In the genomic region with DNA sequence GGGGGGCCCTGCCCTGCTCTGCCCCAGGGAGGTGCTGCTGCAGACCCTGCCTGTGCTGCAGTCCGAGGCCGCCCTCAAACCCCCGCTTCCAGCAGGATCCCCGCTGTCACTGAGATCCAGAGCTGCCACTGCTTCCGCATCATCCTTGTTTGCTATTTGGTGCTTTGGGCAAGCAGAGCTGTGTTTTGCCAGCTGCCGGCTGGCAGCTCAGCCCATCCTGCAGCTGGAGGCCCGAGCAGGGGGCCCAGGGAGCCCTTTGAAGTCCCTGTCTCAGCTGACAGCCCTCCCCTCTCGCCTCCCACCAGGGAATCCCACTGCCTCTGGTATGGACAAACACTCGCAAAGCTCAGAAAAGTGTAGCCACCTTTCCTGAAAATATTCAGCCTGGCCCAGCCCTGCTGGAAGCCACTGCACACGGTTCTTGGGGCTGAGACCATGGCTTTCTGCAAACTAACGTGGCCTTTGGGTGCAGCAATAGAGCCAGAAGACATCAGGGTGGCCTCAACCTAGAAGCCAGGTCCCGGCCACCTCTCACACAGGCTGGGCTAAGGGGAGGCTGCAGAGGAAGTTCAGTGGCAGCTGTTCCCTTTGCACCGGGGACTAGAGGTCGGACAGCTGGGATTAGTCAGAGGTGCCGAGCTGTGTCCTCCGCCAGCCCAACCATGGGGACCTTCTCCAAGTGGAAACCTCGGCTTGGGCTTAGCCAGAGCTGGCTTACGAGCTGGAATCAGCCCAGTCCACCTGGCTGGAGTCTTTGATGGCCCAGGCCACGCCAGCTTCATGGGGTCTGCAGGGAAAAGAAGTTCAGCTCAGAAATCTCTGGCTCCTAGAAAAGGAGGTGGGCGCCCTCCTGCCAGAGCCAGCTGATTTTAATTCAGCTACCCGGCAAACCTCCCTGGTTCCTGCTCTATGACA, we compare ENCODE assay signal across 1 cellular context.
TF ChIP-seq lines count a peak whose summit lies in the region.

No MANE protein-coding gene starts in this region.

TF ChIP-seq in HepG2, 621 proteins besides CTCF, POLR2A, EP300 and RAD21 (continued from another document and continues in another):
- TF ChIP-seq, protein P1, sequence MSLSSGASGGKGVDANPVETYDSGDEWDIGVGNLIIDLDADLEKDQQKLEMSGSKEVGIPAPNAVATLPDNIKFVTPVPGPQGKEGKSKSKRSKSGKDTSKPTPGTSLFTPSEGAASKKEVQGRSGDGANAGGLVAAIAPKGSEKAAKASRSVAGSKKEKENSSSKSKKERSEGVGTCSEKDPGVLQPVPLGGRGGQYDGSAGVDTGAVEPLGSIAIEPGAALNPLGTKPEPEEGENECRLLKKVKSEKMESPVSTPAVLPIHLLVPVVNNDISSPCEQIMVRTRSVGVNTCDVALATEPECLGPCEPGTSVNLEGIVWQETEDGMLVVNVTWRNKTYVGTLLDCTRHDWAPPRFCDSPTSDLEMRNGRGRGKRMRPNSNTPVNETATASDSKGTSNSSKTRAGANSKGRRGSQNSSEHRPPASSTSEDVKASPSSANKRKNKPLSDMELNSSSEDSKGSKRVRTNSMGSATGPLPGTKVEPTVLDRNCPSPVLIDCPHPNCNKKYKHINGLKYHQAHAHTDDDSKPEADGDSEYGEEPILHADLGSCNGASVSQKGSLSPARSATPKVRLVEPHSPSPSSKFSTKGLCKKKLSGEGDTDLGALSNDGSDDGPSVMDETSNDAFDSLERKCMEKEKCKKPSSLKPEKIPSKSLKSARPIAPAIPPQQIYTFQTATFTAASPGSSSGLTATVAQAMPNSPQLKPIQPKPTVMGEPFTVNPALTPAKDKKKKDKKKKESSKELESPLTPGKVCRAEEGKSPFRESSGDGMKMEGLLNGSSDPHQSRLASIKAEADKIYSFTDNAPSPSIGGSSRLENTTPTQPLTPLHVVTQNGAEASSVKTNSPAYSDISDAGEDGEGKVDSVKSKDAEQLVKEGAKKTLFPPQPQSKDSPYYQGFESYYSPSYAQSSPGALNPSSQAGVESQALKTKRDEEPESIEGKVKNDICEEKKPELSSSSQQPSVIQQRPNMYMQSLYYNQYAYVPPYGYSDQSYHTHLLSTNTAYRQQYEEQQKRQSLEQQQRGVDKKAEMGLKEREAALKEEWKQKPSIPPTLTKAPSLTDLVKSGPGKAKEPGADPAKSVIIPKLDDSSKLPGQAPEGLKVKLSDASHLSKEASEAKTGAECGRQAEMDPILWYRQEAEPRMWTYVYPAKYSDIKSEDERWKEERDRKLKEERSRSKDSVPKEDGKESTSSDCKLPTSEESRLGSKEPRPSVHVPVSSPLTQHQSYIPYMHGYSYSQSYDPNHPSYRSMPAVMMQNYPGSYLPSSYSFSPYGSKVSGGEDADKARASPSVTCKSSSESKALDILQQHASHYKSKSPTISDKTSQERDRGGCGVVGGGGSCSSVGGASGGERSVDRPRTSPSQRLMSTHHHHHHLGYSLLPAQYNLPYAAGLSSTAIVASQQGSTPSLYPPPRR (CRISPR knock-in tag; IDR thresholded peaks at IDR 0.05; ENCODE audit: borderline replicate concordance): no peak
- TF ChIP-seq, protein P2, sequence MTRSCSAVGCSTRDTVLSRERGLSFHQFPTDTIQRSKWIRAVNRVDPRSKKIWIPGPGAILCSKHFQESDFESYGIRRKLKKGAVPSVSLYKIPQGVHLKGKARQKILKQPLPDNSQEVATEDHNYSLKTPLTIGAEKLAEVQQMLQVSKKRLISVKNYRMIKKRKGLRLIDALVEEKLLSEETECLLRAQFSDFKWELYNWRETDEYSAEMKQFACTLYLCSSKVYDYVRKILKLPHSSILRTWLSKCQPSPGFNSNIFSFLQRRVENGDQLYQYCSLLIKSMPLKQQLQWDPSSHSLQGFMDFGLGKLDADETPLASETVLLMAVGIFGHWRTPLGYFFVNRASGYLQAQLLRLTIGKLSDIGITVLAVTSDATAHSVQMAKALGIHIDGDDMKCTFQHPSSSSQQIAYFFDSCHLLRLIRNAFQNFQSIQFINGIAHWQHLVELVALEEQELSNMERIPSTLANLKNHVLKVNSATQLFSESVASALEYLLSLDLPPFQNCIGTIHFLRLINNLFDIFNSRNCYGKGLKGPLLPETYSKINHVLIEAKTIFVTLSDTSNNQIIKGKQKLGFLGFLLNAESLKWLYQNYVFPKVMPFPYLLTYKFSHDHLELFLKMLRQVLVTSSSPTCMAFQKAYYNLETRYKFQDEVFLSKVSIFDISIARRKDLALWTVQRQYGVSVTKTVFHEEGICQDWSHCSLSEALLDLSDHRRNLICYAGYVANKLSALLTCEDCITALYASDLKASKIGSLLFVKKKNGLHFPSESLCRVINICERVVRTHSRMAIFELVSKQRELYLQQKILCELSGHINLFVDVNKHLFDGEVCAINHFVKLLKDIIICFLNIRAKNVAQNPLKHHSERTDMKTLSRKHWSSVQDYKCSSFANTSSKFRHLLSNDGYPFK (CRISPR knock-in tag; IDR thresholded peaks at IDR 0.05; ENCODE audit: borderline replicate concordance): no peak
- TF ChIP-seq ZFX (CRISPR knock-in tag; IDR thresholded peaks at IDR 0.05; ENCODE audit: low read depth) (peak; percentile 37), ZNF839 (CRISPR knock-in tag; IDR thresholded peaks at IDR 0.05; ENCODE audit: borderline replicate concordance) (peak; percentile 88; the same call in 1 of the 2 replicates), MAZ (IDR thresholded peaks at IDR 0.05; ENCODE audit: borderline replicate concordance, low read depth, low read length) (peak; percentile 50; the same call in 1 of the 2 replicates), MAZ (CRISPR knock-in tag; IDR thresholded peaks at IDR 0.05; ENCODE audit: low read depth) (peak; percentile 70), FOXA3 (CRISPR knock-in tag; IDR thresholded peaks at IDR 0.05) (0 out of 2 replicates have a peak, but pooled peaks have one; percentile 5), RBAK (CRISPR knock-in tag; IDR thresholded peaks at IDR 0.05) (no peak), JUNB (CRISPR knock-in tag; IDR thresholded peaks at IDR 0.05; ENCODE audit: borderline replicate concordance) (no peak), ATF7 (IDR thresholded peaks at IDR 0.05) (no peak), ATF7 (CRISPR knock-in tag; IDR thresholded peaks at IDR 0.05) (no peak), ZNF570 (CRISPR knock-in tag; IDR thresholded peaks at IDR 0.05; ENCODE audit: borderline replicate concordance) (no peak), CBX1 (IDR thresholded peaks at IDR 0.05; ENCODE audit: low read depth) (no peak), ZNF205 (CRISPR knock-in tag; IDR thresholded peaks at IDR 0.05) (no peak), KAT8 (CRISPR knock-in tag; IDR thresholded peaks at IDR 0.05) (no peak), YEATS4 (CRISPR knock-in tag; IDR thresholded peaks at IDR 0.05; ENCODE audit: borderline replicate concordance) (peak; percentile 42; the same call in 1 of the 2 replicates), FOXC1 (CRISPR knock-in tag; IDR thresholded peaks at IDR 0.05; ENCODE audit: borderline replicate concordance) (peak; percentile 23; the same call in 1 of the 2 replicates), HOXA7 (CRISPR knock-in tag; IDR thresholded peaks at IDR 0.05) (no peak), ZNF337 (CRISPR knock-in tag; IDR thresholded peaks at IDR 0.05; ENCODE audit: borderline replicate concordance, low read depth) (0 out of 2 replicates have a peak, but pooled peaks have one; percentile 20), ZNF83 (CRISPR knock-in tag; IDR thresholded peaks at IDR 0.05; ENCODE audit: borderline replicate concordance) (no peak), ZNF7 (CRISPR knock-in tag; IDR thresholded peaks at IDR 0.05) (no peak), RBM39 (IDR thresholded peaks at IDR 0.05; ENCODE audit: low read depth, low read length, poor library complexity, severe bottlenecking) (peak; percentile 11), ZSCAN22 (CRISPR knock-in tag; IDR thresholded peaks at IDR 0.05) (no peak), CENPT (CRISPR knock-in tag; IDR thresholded peaks at IDR 0.05; ENCODE audit: low read depth) (no peak)
- TF ChIP-seq, protein P3, sequence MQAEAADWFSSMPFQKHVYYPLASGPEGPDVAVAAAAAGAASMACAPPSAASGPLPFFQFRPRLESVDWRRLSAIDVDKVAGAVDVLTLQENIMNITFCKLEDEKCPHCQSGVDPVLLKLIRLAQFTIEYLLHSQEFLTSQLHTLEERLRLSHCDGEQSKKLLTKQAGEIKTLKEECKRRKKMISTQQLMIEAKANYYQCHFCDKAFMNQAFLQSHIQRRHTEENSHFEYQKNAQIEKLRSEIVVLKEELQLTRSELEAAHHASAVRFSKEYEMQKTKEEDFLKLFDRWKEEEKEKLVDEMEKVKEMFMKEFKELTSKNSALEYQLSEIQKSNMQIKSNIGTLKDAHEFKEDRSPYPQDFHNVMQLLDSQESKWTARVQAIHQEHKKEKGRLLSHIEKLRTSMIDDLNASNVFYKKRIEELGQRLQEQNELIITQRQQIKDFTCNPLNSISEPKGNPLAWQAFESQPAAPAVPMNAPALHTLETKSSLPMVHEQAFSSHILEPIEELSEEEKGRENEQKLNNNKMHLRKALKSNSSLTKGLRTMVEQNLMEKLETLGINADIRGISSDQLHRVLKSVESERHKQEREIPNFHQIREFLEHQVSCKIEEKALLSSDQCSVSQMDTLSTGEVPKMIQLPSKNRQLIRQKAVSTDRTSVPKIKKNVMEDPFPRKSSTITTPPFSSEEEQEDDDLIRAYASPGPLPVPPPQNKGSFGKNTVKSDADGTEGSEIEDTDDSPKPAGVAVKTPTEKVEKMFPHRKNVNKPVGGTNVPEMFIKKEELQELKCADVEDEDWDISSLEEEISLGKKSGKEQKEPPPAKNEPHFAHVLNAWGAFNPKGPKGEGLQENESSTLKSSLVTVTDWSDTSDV (CRISPR knock-in tag; IDR thresholded peaks at IDR 0.05): no peak
- TF ChIP-seq, protein P4, sequence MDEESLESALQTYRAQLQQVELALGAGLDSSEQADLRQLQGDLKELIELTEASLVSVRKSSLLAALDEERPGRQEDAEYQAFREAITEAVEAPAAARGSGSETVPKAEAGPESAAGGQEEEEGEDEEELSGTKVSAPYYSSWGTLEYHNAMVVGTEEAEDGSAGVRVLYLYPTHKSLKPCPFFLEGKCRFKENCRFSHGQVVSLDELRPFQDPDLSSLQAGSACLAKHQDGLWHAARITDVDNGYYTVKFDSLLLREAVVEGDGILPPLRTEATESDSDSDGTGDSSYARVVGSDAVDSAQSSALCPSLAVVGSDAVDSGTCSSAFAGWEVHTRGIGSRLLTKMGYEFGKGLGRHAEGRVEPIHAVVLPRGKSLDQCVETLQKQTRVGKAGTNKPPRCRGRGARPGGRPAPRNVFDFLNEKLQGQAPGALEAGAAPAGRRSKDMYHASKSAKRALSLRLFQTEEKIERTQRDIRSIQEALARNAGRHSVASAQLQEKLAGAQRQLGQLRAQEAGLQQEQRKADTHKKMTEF (CRISPR knock-in tag; IDR thresholded peaks at IDR 0.05): 0 out of 2 replicates have a peak, but pooled peaks have one; percentile 1
- TF ChIP-seq, protein P5, sequence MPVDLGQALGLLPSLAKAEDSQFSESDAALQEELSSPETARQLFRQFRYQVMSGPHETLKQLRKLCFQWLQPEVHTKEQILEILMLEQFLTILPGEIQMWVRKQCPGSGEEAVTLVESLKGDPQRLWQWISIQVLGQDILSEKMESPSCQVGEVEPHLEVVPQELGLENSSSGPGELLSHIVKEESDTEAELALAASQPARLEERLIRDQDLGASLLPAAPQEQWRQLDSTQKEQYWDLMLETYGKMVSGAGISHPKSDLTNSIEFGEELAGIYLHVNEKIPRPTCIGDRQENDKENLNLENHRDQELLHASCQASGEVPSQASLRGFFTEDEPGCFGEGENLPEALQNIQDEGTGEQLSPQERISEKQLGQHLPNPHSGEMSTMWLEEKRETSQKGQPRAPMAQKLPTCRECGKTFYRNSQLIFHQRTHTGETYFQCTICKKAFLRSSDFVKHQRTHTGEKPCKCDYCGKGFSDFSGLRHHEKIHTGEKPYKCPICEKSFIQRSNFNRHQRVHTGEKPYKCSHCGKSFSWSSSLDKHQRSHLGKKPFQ (CRISPR knock-in tag; IDR thresholded peaks at IDR 0.05; ENCODE audit: insufficient replicate concordance): peak; percentile 43
- TF ChIP-seq, protein P6, sequence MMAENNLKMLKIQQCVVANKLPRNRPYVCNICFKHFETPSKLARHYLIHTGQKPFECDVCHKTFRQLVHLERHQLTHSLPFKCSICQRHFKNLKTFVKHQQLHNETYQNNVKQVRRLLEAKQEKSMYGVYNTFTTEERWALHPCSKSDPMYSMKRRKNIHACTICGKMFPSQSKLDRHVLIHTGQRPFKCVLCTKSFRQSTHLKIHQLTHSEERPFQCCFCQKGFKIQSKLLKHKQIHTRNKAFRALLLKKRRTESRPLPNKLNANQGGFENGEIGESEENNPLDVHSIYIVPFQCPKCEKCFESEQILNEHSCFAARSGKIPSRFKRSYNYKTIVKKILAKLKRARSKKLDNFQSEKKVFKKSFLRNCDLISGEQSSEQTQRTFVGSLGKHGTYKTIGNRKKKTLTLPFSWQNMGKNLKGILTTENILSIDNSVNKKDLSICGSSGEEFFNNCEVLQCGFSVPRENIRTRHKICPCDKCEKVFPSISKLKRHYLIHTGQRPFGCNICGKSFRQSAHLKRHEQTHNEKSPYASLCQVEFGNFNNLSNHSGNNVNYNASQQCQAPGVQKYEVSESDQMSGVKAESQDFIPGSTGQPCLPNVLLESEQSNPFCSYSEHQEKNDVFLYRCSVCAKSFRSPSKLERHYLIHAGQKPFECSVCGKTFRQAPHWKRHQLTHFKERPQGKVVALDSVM (CRISPR knock-in tag; IDR thresholded peaks at IDR 0.05): peak; percentile 62; the same call in 1 of the 2 replicates
- TF ChIP-seq, protein P7, sequence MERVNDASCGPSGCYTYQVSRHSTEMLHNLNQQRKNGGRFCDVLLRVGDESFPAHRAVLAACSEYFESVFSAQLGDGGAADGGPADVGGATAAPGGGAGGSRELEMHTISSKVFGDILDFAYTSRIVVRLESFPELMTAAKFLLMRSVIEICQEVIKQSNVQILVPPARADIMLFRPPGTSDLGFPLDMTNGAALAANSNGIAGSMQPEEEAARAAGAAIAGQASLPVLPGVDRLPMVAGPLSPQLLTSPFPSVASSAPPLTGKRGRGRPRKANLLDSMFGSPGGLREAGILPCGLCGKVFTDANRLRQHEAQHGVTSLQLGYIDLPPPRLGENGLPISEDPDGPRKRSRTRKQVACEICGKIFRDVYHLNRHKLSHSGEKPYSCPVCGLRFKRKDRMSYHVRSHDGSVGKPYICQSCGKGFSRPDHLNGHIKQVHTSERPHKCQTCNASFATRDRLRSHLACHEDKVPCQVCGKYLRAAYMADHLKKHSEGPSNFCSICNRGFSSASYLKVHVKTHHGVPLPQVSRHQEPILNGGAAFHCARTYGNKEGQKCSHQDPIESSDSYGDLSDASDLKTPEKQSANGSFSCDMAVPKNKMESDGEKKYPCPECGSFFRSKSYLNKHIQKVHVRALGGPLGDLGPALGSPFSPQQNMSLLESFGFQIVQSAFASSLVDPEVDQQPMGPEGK (CRISPR knock-in tag; IDR thresholded peaks at IDR 0.05): peak; percentile 72
- TF ChIP-seq, protein P8, sequence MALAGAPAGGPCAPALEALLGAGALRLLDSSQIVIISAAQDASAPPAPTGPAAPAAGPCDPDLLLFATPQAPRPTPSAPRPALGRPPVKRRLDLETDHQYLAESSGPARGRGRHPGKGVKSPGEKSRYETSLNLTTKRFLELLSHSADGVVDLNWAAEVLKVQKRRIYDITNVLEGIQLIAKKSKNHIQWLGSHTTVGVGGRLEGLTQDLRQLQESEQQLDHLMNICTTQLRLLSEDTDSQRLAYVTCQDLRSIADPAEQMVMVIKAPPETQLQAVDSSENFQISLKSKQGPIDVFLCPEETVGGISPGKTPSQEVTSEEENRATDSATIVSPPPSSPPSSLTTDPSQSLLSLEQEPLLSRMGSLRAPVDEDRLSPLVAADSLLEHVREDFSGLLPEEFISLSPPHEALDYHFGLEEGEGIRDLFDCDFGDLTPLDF (CRISPR knock-in tag; IDR thresholded peaks at IDR 0.05): no peak
